8 cellular contexts compared by ENCODE assay signal in the genomic region with DNA sequence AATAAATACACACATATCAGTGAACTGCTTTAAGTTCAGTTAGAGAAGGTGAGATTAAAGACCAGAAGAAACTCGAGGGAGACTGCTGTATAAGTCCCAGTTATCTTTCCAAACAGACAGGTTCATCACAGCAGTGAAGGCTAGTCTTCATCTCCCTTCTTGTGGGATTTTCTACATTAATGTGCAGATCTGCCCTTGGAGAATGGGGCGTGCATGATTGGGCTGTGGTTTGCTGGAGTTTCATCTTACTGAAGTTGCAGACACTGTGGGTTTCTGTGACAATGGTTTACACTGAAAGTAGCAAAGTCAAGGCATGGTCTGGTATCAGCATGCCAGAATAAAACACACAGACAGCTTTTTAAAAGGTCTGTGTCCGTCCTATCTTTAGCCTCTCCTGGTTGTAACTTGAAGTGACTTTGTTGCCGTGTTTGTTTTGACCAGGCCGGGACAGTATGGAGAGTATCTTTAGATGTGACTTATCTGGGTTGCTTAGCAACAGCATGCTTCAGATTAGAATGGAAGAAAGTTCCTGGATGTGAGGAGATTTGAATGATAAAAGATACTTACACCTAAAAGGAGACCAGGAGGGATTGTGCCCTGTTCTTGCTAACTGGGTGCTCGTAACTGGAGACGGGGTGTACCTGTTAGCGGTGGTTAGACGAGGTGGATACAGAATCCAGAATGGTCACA. TPM values are rescaled to one million over a fixed set of nuclear protein-coding genes. Genes with fewer than 3 reads are reported as not detected.
DNase-seq lines count a peak whose midpoint lies in the region; ATAC-seq and TF ChIP-seq lines count a peak whose summit lies in the region.

No MANE protein-coding gene starts in this region.

- peak overlapping the region; percentile 84 for H3K4me3 Mint-ChIP-seq in progenitor cell of endocrine pancreas (ENCODE audit: low read depth)

- no peak for TF ChIP-seq CTCF in esophagus muscularis mucosa (IDR thresholded peaks at IDR 0.05)
- TF ChIP-seq CTCF in progenitor cell of endocrine pancreas (IDR thresholded peaks at IDR 0.05; ENCODE audit: unreplicated experiment), result no peak

- no peak for ATAC-seq in HG02870 (IDR thresholded peaks at IDR 0.05; ENCODE audit: unreplicated experiment)

- H3K4me1 Mint-ChIP-seq in progenitor cell of endocrine pancreas (ENCODE audit: low read depth), result peaks cover 34% of the 10 kb centered on the region

- H3K36me3 Mint-ChIP-seq in progenitor cell of endocrine pancreas (ENCODE audit: insufficient read depth), result no peaks in the 10 kb centered on the region

- H3K27ac Mint-ChIP-seq in progenitor cell of endocrine pancreas, result peak overlapping the region; percentile 87

- H3K36me3 ChIP-seq in esophagus muscularis mucosa, result no peaks in the 10 kb centered on the region

- peak overlapping the region; percentile 85 to 93 (median 92) for H3K4me3 ChIP-seq in esophagus muscularis mucosa

- H3K9me3 ChIP-seq in esophagus muscularis mucosa, result no peaks in the 10 kb centered on the region

- WGBS in esophagus muscularis mucosa, result 61% methylated on average over 9 of the region's 9 CpGs

- no peak for TF ChIP-seq POLR2A in esophagus muscularis mucosa (IDR thresholded peaks at IDR 0.05; ENCODE audit: low read depth)

- H3K9me3 Mint-ChIP-seq in progenitor cell of endocrine pancreas (ENCODE audit: low read depth), result no peaks in the 10 kb centered on the region

- DNase-seq in ELR (ENCODE audit: low read depth), result peak; percentile 24
- peak; percentile 61 for DNase-seq in RPMI8226
- no peak for DNase-seq in esophagus muscularis mucosa (ENCODE audit: extremely low spot score)
- no peak for DNase-seq in progenitor cell of endocrine pancreas (ENCODE audit: low spot score, unreplicated experiment)
- DNase-seq in NCI-H345 (lab: John Stamatoyannopoulos, UW), result no peak
- no peak for DNase-seq in NCI-H446 treated with DMSO at 0.1 percent for 48 hours (lab: John Stamatoyannopoulos, UW)
- no peak for DNase-seq in NCI-H1048 (lab: John Stamatoyannopoulos, UW)

- peaks cover 57 to 84% (median 81%) of the 10 kb centered on the region in 4 donors for H3K4me1 ChIP-seq in esophagus muscularis mucosa

- no peak for TF ChIP-seq EP300 in esophagus muscularis mucosa (IDR thresholded peaks at IDR 0.05)

- intact Hi-C loops in esophagus muscularis mucosa (cut with DNase I), result loop anchor here (2.0 to 5.0 kb wide), 2 partner anchors 43 to 59 kb away; partner anchors contain the start of genes CLUAP1, ZNF174 and ZSCAN32

- no peaks in the 10 kb centered on the region for H3K27me3 Mint-ChIP-seq in progenitor cell of endocrine pancreas

- no peaks in the 10 kb centered on the region for H3K27me3 ChIP-seq in esophagus muscularis mucosa

- peak overlapping the region in 3 of 4 donors; percentile 92 to 98 (median 94) for H3K27ac ChIP-seq in esophagus muscularis mucosa (replicated peaks in 1 of 4)

RNA-seq across cellular contexts. Expression of gene NAA60, which starts 16.1 kb away (rescaled TPM):
- total RNA-seq in esophagus muscularis mucosa (10 to 100 TPM; 28.0 to 59.8 (median 47.8) TPM), progenitor cell of endocrine pancreas (66.8 and 71.3 TPM in 2 replicates)

RNA-seq across cellular contexts. Expression of gene ZNF597, which starts 16.2 kb away (rescaled TPM):
- total RNA-seq in esophagus muscularis mucosa (1 to 10 TPM; 1.5 to 2.2 (median 1.8) TPM), progenitor cell of endocrine pancreas (2.0 and 2.2 TPM in 2 replicates)

RNA-seq across cellular contexts. Expression of gene C16orf90, which starts 35.7 kb away (rescaled TPM):
- total RNA-seq in esophagus muscularis mucosa, result not detected
- total RNA-seq in progenitor cell of endocrine pancreas, result not detected in 2 replicates

RNA-seq across cellular contexts. Expression of gene CLUAP1, which starts 41.3 kb away (rescaled TPM):
- total RNA-seq in esophagus muscularis mucosa (10 to 100 TPM; 25.0 to 31.5 (median 26.9) TPM), progenitor cell of endocrine pancreas (38.7 and 42.4 TPM in 2 replicates)

RNA-seq across cellular contexts. Expression of gene ZNF174, which starts 58.5 kb away (rescaled TPM):
- total RNA-seq in esophagus muscularis mucosa (10 to 100 TPM in 3 of 4 donors, 1 to 10 TPM in 1; 8.9 to 23.2 (median 16.4) TPM), progenitor cell of endocrine pancreas (13.5 and 13.6 TPM in 2 replicates)

Comparison
In these comparisons a context has a peak if more than half of its experiments do, and no peak if none do; other contexts are left out.
1. DNase-seq: peak in ELR (single experiment) and RPMI8226 (single experiment); none in esophagus muscularis mucosa (single experiment), progenitor cell of endocrine pancreas (single experiment), NCI-H345 (single experiment), NCI-H446 treated with DMSO at 0.1 percent for 48 hours (single experiment) and NCI-H1048 (single experiment).